In the genomic region with DNA sequence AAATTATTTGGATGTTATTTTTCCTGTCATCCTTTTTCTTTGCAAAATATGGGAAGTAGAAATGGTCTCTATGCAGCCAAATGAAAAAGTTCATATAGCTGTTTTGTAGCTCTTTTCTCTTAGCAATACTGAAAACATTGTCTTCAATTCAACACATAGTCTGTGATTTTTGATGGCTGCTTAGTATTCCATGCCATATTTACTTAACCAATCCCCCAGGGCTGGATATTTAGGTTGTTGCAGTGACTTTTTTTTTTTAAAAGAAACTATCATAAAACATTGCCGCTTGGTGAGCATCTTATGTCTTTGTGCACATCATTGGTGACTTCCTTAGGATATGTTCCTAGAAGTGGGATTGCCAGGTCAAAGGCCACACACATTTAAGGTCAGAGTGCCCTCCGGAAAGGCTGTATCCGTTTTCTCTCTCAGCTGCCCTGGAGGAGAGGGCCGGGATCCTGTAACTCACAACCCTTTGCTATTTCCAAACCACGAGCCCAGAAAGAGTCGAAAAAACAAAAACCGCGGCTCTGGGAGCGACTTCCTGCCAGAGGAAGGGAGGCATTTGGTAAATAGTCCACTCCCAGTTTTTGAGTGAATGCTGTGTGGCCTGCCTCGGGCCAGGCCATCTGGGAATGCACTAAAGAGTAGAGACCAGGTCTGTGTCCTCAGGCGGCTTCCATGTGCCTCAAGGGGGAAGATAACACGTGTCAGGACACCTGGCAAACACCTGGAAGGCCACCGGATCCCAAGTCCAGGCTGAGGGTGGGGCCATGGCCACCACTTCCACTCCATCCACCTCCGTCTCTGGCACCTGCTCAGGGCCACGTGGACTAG, we compare ENCODE assay signal across 17 cellular contexts. TPM values are rescaled to one million over a fixed set of nuclear protein-coding genes. Genes with fewer than 3 reads are reported as not detected.
DNase-seq lines count a peak whose midpoint lies in the region; ATAC-seq and TF ChIP-seq lines count a peak whose summit lies in the region.
"Had no signal": no experiment of that assay in that cellular context is flagged by ENCODE, and none has a peak within 500 bp of the region (broad histone marks: within the 10 kb centered on the region; RNA-seq: fewer than 3 reads in every experiment).

No MANE protein-coding gene starts in this region.

- no peaks in the 10 kb centered on the region for H3K9me3 Mint-ChIP-seq in neural progenitor cell
- H3K9me3 Mint-ChIP-seq in stimulated activated naive CD8-positive, alpha-beta T cell treated with anti-CD3 and anti-CD28 coated beads, Interleukin-15, amount 100 ng/mL, for 72 hours: no peaks in the 10 kb centered on the region
- H3K9me3 Mint-ChIP-seq: activated B cell treated with CpG ODN at 0.5 μM for 24 hours; activated T-helper 2 cell treated with anti-CD3 and anti-CD28 coated beads, Interferon-gamma antibody, Interleukin-2, Interleukin-4, amounts not matched to agents 10 μg/mL and 5 μg/mL and 100 μg/mL, durations not matched to agents 14 hours and 24 hours and 36 hours had no signal

- BruUV-seq in A673 (replicated peaks; lab: Mats Ljungman, UMichigan): no TSS peak

- H4K20me1 ChIP-seq in OCI-LY1 (ENCODE audit: insufficient read depth, low read length): no peaks in the 10 kb centered on the region
- peaks cover 30% of the 10 kb centered on the region for H4K20me1 ChIP-seq in neural progenitor cell (ENCODE audit: low read depth)

- H3K27me3 Mint-ChIP-seq in neural progenitor cell (ENCODE audit: insufficient read depth, low read depth): no peaks in the 10 kb centered on the region
- no peaks in the 10 kb centered on the region for H3K27me3 Mint-ChIP-seq in stimulated activated naive CD8-positive, alpha-beta T cell treated with anti-CD3 and anti-CD28 coated beads, Interleukin-15, amount 100 ng/mL, for 72 hours
- H3K27me3 Mint-ChIP-seq: activated B cell treated with CpG ODN at 0.5 μM for 24 hours had no signal

- H4K91ac ChIP-seq in neuronal stem cell (ENCODE audit: low read depth, low read length, poor library complexity): no peak overlapping the region

- H3K14ac ChIP-seq in neuronal stem cell (ENCODE audit: low read length): no peak overlapping the region

- no peak overlapping the region for H3K4me3 Mint-ChIP-seq in neural progenitor cell
- no peak overlapping the region for H3K4me3 Mint-ChIP-seq in stimulated activated naive CD8-positive, alpha-beta T cell treated with anti-CD3 and anti-CD28 coated beads, Interleukin-15, amount 100 ng/mL, for 72 hours
- H3K4me3 Mint-ChIP-seq: activated B cell treated with CpG ODN at 0.5 μM for 24 hours had no signal

- H3K4me3 ChIP-seq in A673 (ENCODE audit: low read depth, low read length, poor library complexity, severe bottlenecking) (no peak overlapping the region), OCI-LY1 (ENCODE audit: low read depth, low read length, poor library complexity, severe bottlenecking) (no peak overlapping the region), fibroblast of pulmonary artery (replicated peaks; ENCODE audit: low read depth, low read length) (no peak overlapping the region), neuronal stem cell (ENCODE audit: low read length in 2 of 2) (no peak overlapping the region), neural progenitor cell (no peak overlapping the region)
- H3K4me3 ChIP-seq: prostate gland had no signal

- WGBS in neuronal stem cell (ENCODE audit: extremely low coverage in 2 of 2, insufficient read length in 2 of 2, insufficient replicate concordance in 1 of 2), 2 donors: no CpG with 5 or more reads among the region's 15 CpGs

- ATAC-seq in stimulated activated naive CD8-positive, alpha-beta T cell treated with anti-CD3 and anti-CD28 coated beads, Interleukin-15, amount 100 ng/mL, for 72 hours: no peak
- ATAC-seq: foreskin keratinocyte had no signal

- no peaks in the 10 kb centered on the region for H3K36me3 Mint-ChIP-seq in neural progenitor cell

- H3K36me3 ChIP-seq in A673 (ENCODE audit: insufficient read depth, low read length, poor library complexity, severe bottlenecking): peaks cover 6% of the 10 kb centered on the region
- no peaks in the 10 kb centered on the region for H3K36me3 ChIP-seq in OCI-LY1 (ENCODE audit: insufficient read depth, low read length)
- H3K36me3 ChIP-seq in neuronal stem cell (replicated peaks in 1 of 2; ENCODE audit: control insufficient read depth in 2 of 2, insufficient read depth in 2 of 2, low read length in 2 of 2): no peaks in the 10 kb centered on the region
- H3K36me3 ChIP-seq in neural progenitor cell: no peaks in the 10 kb centered on the region
- H3K36me3 ChIP-seq: prostate gland had no signal

- H3K18ac ChIP-seq in neuronal stem cell (ENCODE audit: low read length): no peak overlapping the region

- CTCF ChIA-PET in A673 (lab: Charles Lee): no interaction called here

- no peak overlapping the region for H2BK5ac ChIP-seq in neuronal stem cell (ENCODE audit: low read length)

- peak overlapping the region; percentile 14 for H2BK120ac ChIP-seq in neuronal stem cell (ENCODE audit: low read depth, low read length)

- H3K27ac ChIP-seq in A673 (ENCODE audit: low read depth, low read length, poor library complexity, severe bottlenecking) (peak overlapping the region; percentile 58), OCI-LY1 (ENCODE audit: low read depth, low read length, poor library complexity, severe bottlenecking) (peak overlapping the region; percentile 58), neuronal stem cell (replicated peaks; ENCODE audit: low read length) (no peak overlapping the region), neural progenitor cell (no peak overlapping the region)
- H3K27ac ChIP-seq: foreskin keratinocyte, prostate gland had no signal

- intact Hi-C loops in A673 (cut with micrococcal nuclease; ENCODE audit: unreplicated experiment): no loop called here

- no peaks in the 10 kb centered on the region for H3K79me2 ChIP-seq in OCI-LY1 (ENCODE audit: insufficient read depth, low read length)
- no peaks in the 10 kb centered on the region for H3K79me2 ChIP-seq in neural progenitor cell (ENCODE audit: low read depth)

- H3K4me2 ChIP-seq in OCI-LY1 (ENCODE audit: low read length): no peak overlapping the region; the same call in 1 of the 2 replicates
- no peak overlapping the region for H3K4me2 ChIP-seq in neuronal stem cell (ENCODE audit: insufficient read depth, low read length, poor library complexity, severe bottlenecking)
- H3K4me2 ChIP-seq in neural progenitor cell: no peak overlapping the region

- H2AK5ac ChIP-seq in neuronal stem cell (ENCODE audit: low read depth, low read length): peak overlapping the region; percentile 8

- no peak overlapping the region; the same call in 1 of the 2 replicates for H3K9ac ChIP-seq in OCI-LY1 (ENCODE audit: low read length)
- no peak overlapping the region for H3K9ac ChIP-seq in neuronal stem cell (ENCODE audit: low read depth, low read length, poor library complexity)
- no peak overlapping the region for H3K9ac ChIP-seq in neural progenitor cell

- H3K27me3 ChIP-seq in A673 (replicated peaks; ENCODE audit: insufficient read depth, low read depth, low read length, poor library complexity): no peaks in the 10 kb centered on the region
- no peaks in the 10 kb centered on the region for H3K27me3 ChIP-seq in OCI-LY1 (ENCODE audit: insufficient read depth, low read length)
- H3K27me3 ChIP-seq in neuronal stem cell (ENCODE audit: control insufficient read depth in 3 of 3, insufficient read depth in 3 of 3, low read depth in 1 of 3, low read length in 3 of 3): no peaks in the 10 kb centered on the region
- no peaks in the 10 kb centered on the region for H3K27me3 ChIP-seq in neural progenitor cell

- H3F3A ChIP-seq in OCI-LY1 (ENCODE audit: insufficient read depth, low read length) (no peaks in the 10 kb centered on the region), neural progenitor cell (ENCODE audit: low read depth) (peaks cover 16% of the 10 kb centered on the region)

- no peaks in the 10 kb centered on the region for H3K79me1 ChIP-seq in neuronal stem cell (ENCODE audit: low read depth, low read length)

- H3K4me1 ChIP-seq in A673 (ENCODE audit: insufficient read depth, low read length, poor library complexity, severe bottlenecking) (peaks cover 49% of the 10 kb centered on the region), OCI-LY1 (ENCODE audit: insufficient read depth, low read length, severe bottlenecking) (peaks cover 71% of the 10 kb centered on the region), neuronal stem cell (ENCODE audit: control insufficient read depth in 2 of 2, insufficient read depth in 1 of 2, low read depth in 1 of 2, low read length in 2 of 2) (peaks cover 14 to 16% of the 10 kb centered on the region in 2 donors), neural progenitor cell (peaks cover 39% of the 10 kb centered on the region)

- no peak for DNase-seq in A673 (ENCODE audit: low spot score)
- peak; percentile 53 for DNase-seq in fibroblast of pulmonary artery (ENCODE audit: low read depth)
- DNase-seq in neuronal stem cell (ENCODE audit: low spot score): no peak
- no peak for DNase-seq in neural progenitor cell (ENCODE audit: low spot score)
- no peak for DNase-seq in activated CD4-positive, alpha-beta T cell treated with anti-CD3 and anti-CD28 coated beads, Interleukin-2, amount 50 U/mL, for 4 hours
- no peak for DNase-seq in activated CD8-positive, alpha-beta memory T cell treated with anti-CD3 and anti-CD28 coated beads for 24 hours
- DNase-seq in stimulated activated naive CD8-positive, alpha-beta T cell treated with anti-CD3 and anti-CD28 coated beads, Interleukin-15, amount 100 ng/mL, for 72 hours: no peak
- DNase-seq: activated B cell treated with CpG ODN at 0.5 μM for 24 hours; caudate nucleus; foreskin keratinocyte; NCI-H1092 treated with DMSO at 0.1 percent for 48 hours; NCI-H510A; stimulated activated CD4-positive, alpha-beta T cell treated with anti-CD3 and anti-CD28 coated beads, Interleukin-4, amount 100 ng/mL, for 4 hours; substantia nigra had no signal

- H3K9me3 ChIP-seq in A673 (ENCODE audit: low read depth, low read length, poor library complexity, severe bottlenecking) (no peaks in the 10 kb centered on the region), OCI-LY1 (ENCODE audit: low read length) (no peaks in the 10 kb centered on the region), neuronal stem cell (replicated peaks in 1 of 2; ENCODE audit: control insufficient read depth in 2 of 2, insufficient read depth in 1 of 2, low read depth in 1 of 2, low read length in 2 of 2) (no peaks in the 10 kb centered on the region), neural progenitor cell (ENCODE audit: low read depth) (no peaks in the 10 kb centered on the region)
- H3K9me3 ChIP-seq: prostate gland had no signal

- H3K23ac ChIP-seq in neuronal stem cell (ENCODE audit: low read depth, low read length, poor library complexity): peak overlapping the region; percentile 1

- H2BK15ac ChIP-seq in neuronal stem cell (ENCODE audit: low read length): peak overlapping the region; percentile 32

- no peak for TF ChIP-seq CTCF in A673 (conservative IDR thresholded peaks at IDR 0.05; ENCODE audit: low read depth, low read length)
- TF ChIP-seq CTCF in OCI-LY1 (IDR thresholded peaks at IDR 0.05; ENCODE audit: low read length): no peak
- TF ChIP-seq CTCF in fibroblast of pulmonary artery (IDR thresholded peaks at IDR 0.05; ENCODE audit: low read length, missing control alignments): no peak
- no peak for TF ChIP-seq CTCF in neural progenitor cell (IDR thresholded peaks at IDR 0.05)

- peaks cover 42% of the 10 kb centered on the region for H3K4me1 Mint-ChIP-seq in neural progenitor cell
- peaks cover 5% of the 10 kb centered on the region for H3K4me1 Mint-ChIP-seq in stimulated activated naive CD8-positive, alpha-beta T cell treated with anti-CD3 and anti-CD28 coated beads, Interleukin-15, amount 100 ng/mL, for 72 hours
- H3K4me1 Mint-ChIP-seq: activated B cell treated with CpG ODN at 0.5 μM for 24 hours had no signal

- H2BK12ac ChIP-seq in neuronal stem cell (ENCODE audit: low read length): no peak overlapping the region

- H3K9me2 ChIP-seq in OCI-LY1 (ENCODE audit: low read depth, low read length): no peaks in the 10 kb centered on the region

- POLR2A ChIA-PET in A673 (lab: Charles Lee; ENCODE audit: low non-redundant PET): no interaction called here

- H2AFZ ChIP-seq in OCI-LY1 (ENCODE audit: low read length) (no peak overlapping the region), neuronal stem cell (ENCODE audit: low read length) (no peak overlapping the region), neural progenitor cell (replicated peaks) (no peak overlapping the region)

- H3K27ac Mint-ChIP-seq in neural progenitor cell: no peak overlapping the region
- peak overlapping the region in 1 of 2 donors; percentile 42 for H3K27ac Mint-ChIP-seq in stimulated activated naive CD8-positive, alpha-beta T cell treated with anti-CD3 and anti-CD28 coated beads, Interleukin-15, amount 100 ng/mL, for 72 hours
- H3K27ac Mint-ChIP-seq: activated B cell treated with CpG ODN at 0.5 μM for 24 hours; activated T-helper 2 cell treated with anti-CD3 and anti-CD28 coated beads, Interferon-gamma antibody, Interleukin-2, Interleukin-4, amounts not matched to agents 10 μg/mL and 5 μg/mL and 100 μg/mL, durations not matched to agents 14 hours and 24 hours and 36 hours had no signal

- no peak overlapping the region for H4K8ac ChIP-seq in neuronal stem cell (ENCODE audit: low read depth, low read length)

- no peak overlapping the region for H3K4ac ChIP-seq in neuronal stem cell (ENCODE audit: low read length)

RNA-seq across cellular contexts. Expression of a gene that starts 41.9 kb away (rescaled TPM):
- total RNA-seq in A673 (2021) (50.1 and 63.9 TPM in 2 replicates), neural progenitor cell (ENCODE audit: low replicate concordance) (3.4 and 9.4 TPM in 2 replicates)
- polyA plus RNA-seq in neuronal stem cell (2013, experiment 1 of 2): 0.98 TPM
- 1.0 TPM for polyA plus RNA-seq in neuronal stem cell (2013, experiment 2 of 2)
- total RNA-seq: foreskin keratinocyte had no signal

Comparison
In these comparisons a context has a peak if more than half of its experiments do, and no peak if none do; other contexts are left out.
1. H3K27ac ChIP-seq: peak in A673 (single experiment) and OCI-LY1 (single experiment); none in neuronal stem cell (single experiment) and neural progenitor cell (single experiment).